Comparison of ENCODE assay signal across 18 cellular contexts in the genomic region with DNA sequence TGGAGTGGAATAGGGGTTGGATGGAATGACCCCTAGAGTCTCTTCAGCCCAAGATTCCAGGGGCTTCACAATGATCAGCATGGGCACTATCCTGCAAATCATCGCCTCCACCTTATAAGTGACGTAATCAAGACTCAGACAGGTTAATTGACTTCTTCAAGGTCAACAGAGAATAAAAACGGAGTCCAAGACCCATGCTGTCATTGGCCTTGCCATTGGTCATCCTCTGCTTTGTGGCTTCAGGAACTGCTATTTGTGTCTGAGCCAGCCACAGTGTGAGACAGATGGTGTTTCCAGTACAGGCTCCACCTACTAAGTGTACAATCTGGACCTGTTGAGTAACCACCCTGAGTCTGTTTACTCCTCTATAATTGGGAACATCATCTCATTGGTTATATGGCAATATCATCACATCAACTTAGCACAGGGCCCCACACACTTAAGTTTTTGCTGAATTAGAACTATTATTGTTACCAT.
DNase-seq lines count a peak whose midpoint lies in the region; ATAC-seq and TF ChIP-seq lines count a peak whose summit lies in the region.
"Had no signal": no experiment of that assay in that cellular context is flagged by ENCODE, and none has a peak within 500 bp of the region (broad histone marks: within the 10 kb centered on the region; RNA-seq: fewer than 3 reads in every experiment).

No MANE protein-coding gene starts in this region.

- DNase-seq in NCI-H2171 treated with DMSO at 0.1 percent for 48 hours (lab: John Stamatoyannopoulos, UW) (peak; percentile 52), NCI-H2171 (lab: John Stamatoyannopoulos, UW) (no peak), adipocyte (ENCODE audit: low read depth) (peak; percentile 52), fibroblast of villous mesenchyme (ENCODE audit: low read depth) (peak; percentile 64), posterior vena cava (ENCODE audit: low spot score) (no peak), upper lobe of right lung (no peak)
- no peak for DNase-seq in stimulated activated effector memory CD8-positive, alpha-beta T cell treated with anti-CD3 and anti-CD28 coated beads, Interleukin-12 subunit alpha, Interleukin-12 subunit beta, amount 100 ng/mL, for 72 hours (ENCODE audit: low spot score in 2 of 2)
- DNase-seq in stimulated activated naive CD8-positive, alpha-beta T cell treated with anti-CD3 and anti-CD28 coated beads, Interleukin-15, Interleukin-2, amounts not matched to agents 100 U/mL and 50 U/mL, for 24 hours = no peak
- DNase-seq: activated CD8-positive, alpha-beta T cell treated with anti-CD3 and anti-CD28 coated beads for 36 hours; activated gamma-delta T cell; CD8-positive, alpha-beta memory T cell; H7; KG1; NCI-H2081; stomach had no signal

- peak; percentile 24 for ATAC-seq in stimulated activated effector memory CD8-positive, alpha-beta T cell treated with anti-CD3 and anti-CD28 coated beads, Interleukin-12 subunit alpha, Interleukin-12 subunit beta, amount 100 ng/mL, for 72 hours
- no peak for ATAC-seq in upper lobe of right lung
- no peak for ATAC-seq in stimulated activated naive CD8-positive, alpha-beta T cell treated with anti-CD3 and anti-CD28 coated beads, Interleukin-15, Interleukin-2, amounts not matched to agents 100 U/mL and 50 U/mL, for 24 hours
- ATAC-seq: activated CD8-positive, alpha-beta T cell treated with anti-CD3 and anti-CD28 coated beads for 36 hours had no signal

- no peaks in the 10 kb centered on the region for H3K4me1 Mint-ChIP-seq in stimulated activated effector memory CD8-positive, alpha-beta T cell treated with anti-CD3 and anti-CD28 coated beads, Interleukin-12 subunit alpha, Interleukin-12 subunit beta, amount 100 ng/mL, for 72 hours
- H3K4me1 Mint-ChIP-seq: CD8-positive, alpha-beta memory T cell had no signal

- no peak overlapping the region for H3K4me3 Mint-ChIP-seq in stimulated activated effector memory CD8-positive, alpha-beta T cell treated with anti-CD3 and anti-CD28 coated beads, Interleukin-12 subunit alpha, Interleukin-12 subunit beta, amount 100 ng/mL, for 72 hours
- H3K4me3 Mint-ChIP-seq: activated CD8-positive, alpha-beta T cell treated with anti-CD3 and anti-CD28 coated beads for 36 hours; CD8-positive, alpha-beta memory T cell; naive thymus-derived CD4-positive, alpha-beta T cell had no signal

- no peak overlapping the region for H3K27ac ChIP-seq in upper lobe of right lung
- H3K27ac ChIP-seq: cardiac muscle cell, hepatocyte had no signal

- H3K9ac ChIP-seq in adipocyte (ENCODE audit: low read length) = no peak overlapping the region

- no peaks in the 10 kb centered on the region for H3K9me3 ChIP-seq in adipocyte (ENCODE audit: control insufficient read depth, low read length)
- H3K9me3 ChIP-seq in upper lobe of right lung = no peaks in the 10 kb centered on the region
- H3K9me3 ChIP-seq: stomach had no signal

- no peaks in the 10 kb centered on the region for H3K36me3 Mint-ChIP-seq in stimulated activated effector memory CD8-positive, alpha-beta T cell treated with anti-CD3 and anti-CD28 coated beads, Interleukin-12 subunit alpha, Interleukin-12 subunit beta, amount 100 ng/mL, for 72 hours
- H3K36me3 Mint-ChIP-seq: CD8-positive, alpha-beta memory T cell; naive thymus-derived CD4-positive, alpha-beta T cell had no signal

- H3K27me3 ChIP-seq in adipocyte (replicated peaks; ENCODE audit: control insufficient read depth, insufficient read depth, low read length) = peaks cover 27% of the 10 kb centered on the region
- no peaks in the 10 kb centered on the region for H3K27me3 ChIP-seq in upper lobe of right lung
- H3K27me3 ChIP-seq: cardiac muscle cell, hepatocyte, stomach had no signal

- intact Hi-C loops in posterior vena cava (cut with DNase I) = no loop called here
- intact Hi-C loops in upper lobe of right lung (cut with DNase I) = no loop called here

- H3K9me3 Mint-ChIP-seq in stimulated activated effector memory CD8-positive, alpha-beta T cell treated with anti-CD3 and anti-CD28 coated beads, Interleukin-12 subunit alpha, Interleukin-12 subunit beta, amount 100 ng/mL, for 72 hours = no peaks in the 10 kb centered on the region
- H3K9me3 Mint-ChIP-seq: activated CD8-positive, alpha-beta T cell treated with anti-CD3 and anti-CD28 coated beads for 36 hours; CD8-positive, alpha-beta memory T cell; naive thymus-derived CD4-positive, alpha-beta T cell had no signal

- H3K27ac Mint-ChIP-seq in stimulated activated effector memory CD8-positive, alpha-beta T cell treated with anti-CD3 and anti-CD28 coated beads, Interleukin-12 subunit alpha, Interleukin-12 subunit beta, amount 100 ng/mL, for 72 hours = peak overlapping the region; percentile 76
- H3K27ac Mint-ChIP-seq: activated CD8-positive, alpha-beta T cell treated with anti-CD3 and anti-CD28 coated beads for 36 hours; CD8-positive, alpha-beta memory T cell had no signal

- H3K4me1 ChIP-seq in adipocyte (ENCODE audit: control insufficient read depth, insufficient read depth, low read length) = peaks cover 15% of the 10 kb centered on the region
- H3K4me1 ChIP-seq in upper lobe of right lung = peaks cover 8% of the 10 kb centered on the region

- TF ChIP-seq CTCF in fibroblast of villous mesenchyme (IDR thresholded peaks at IDR 0.05; ENCODE audit: insufficient read depth, low read depth, low read length) (no peak), upper lobe of right lung (IDR thresholded peaks at IDR 0.05) (no peak)

- H3K4me3 ChIP-seq in adipocyte (ENCODE audit: low read length) (no peak overlapping the region), fibroblast of villous mesenchyme (ENCODE audit: low read depth, low read length) (no peak overlapping the region), upper lobe of right lung (no peak overlapping the region)
- H3K4me3 ChIP-seq: cardiac muscle cell, hepatocyte, stomach had no signal

- no peaks in the 10 kb centered on the region for H3K36me3 ChIP-seq in adipocyte (ENCODE audit: control insufficient read depth, insufficient read depth, low read length, severe bottlenecking)
- H3K36me3 ChIP-seq in upper lobe of right lung = no peaks in the 10 kb centered on the region
- H3K36me3 ChIP-seq: cardiac muscle cell, stomach had no signal

Comparison
In these comparisons a context has a peak if more than half of its experiments do, and no peak if none do; other contexts are left out.
1. DNase-seq: peak in NCI-H2171 treated with DMSO at 0.1 percent for 48 hours (single experiment), adipocyte (single experiment) and fibroblast of villous mesenchyme (single experiment); none in NCI-H2171 (single experiment), stimulated activated effector memory CD8-positive, alpha-beta T cell treated with anti-CD3 and anti-CD28 coated beads, Interleukin-12 subunit alpha, Interleukin-12 subunit beta, amount 100 ng/mL, for 72 hours (0 of 2), posterior vena cava (single experiment), upper lobe of right lung (single experiment) and stimulated activated naive CD8-positive, alpha-beta T cell treated with anti-CD3 and anti-CD28 coated beads, Interleukin-15, Interleukin-2, amounts not matched to agents 100 U/mL and 50 U/mL, for 24 hours (single experiment).